ENCODE assay signal across 8 cellular contexts in genomic region chr1:20493839-20494608, GRCh38. TPM values are rescaled to one million over a fixed set of nuclear protein-coding genes. Genes with fewer than 3 reads are reported as not detected.
DNase-seq lines count a peak whose midpoint lies in the region; ATAC-seq and TF ChIP-seq lines count a peak whose summit lies in the region.

No MANE protein-coding gene starts in this region.

- H3K4me1 ChIP-seq in SK-N-SH (ENCODE audit: control insufficient read depth in 1 of 2, insufficient read depth in 2 of 2, low read depth in 1 of 2, low read length in 1 of 2) (peaks cover 11 to 16% of the 10 kb centered on the region in 2 experiments; a peak in 3 of 4 replicates), trophoblast cell (ENCODE audit: control insufficient read depth in 1 of 2, insufficient read depth in 2 of 2, low read length in 2 of 2) (peaks cover 13 to 20% of the 10 kb centered on the region in 2 experiments)

- DNase-seq in GM10248 (ENCODE audit: extremely low spot score) (peak; percentile 85), NCI-H1092 treated with DMSO at 0.1 percent for 48 hours (lab: John Stamatoyannopoulos, UW) (peak; percentile 89), SK-N-SH (peak; percentile 88), head of caudate nucleus (peak; percentile 56 to 95 (median 89)), trophoblast cell (peak; percentile 75 to 94), type B pancreatic cell (ENCODE audit: extremely low spot score, unreplicated experiment) (peak; percentile 90)
- peak; percentile 74 for DNase-seq in activated naive CD8-positive, alpha-beta T cell treated with anti-CD3 and anti-CD28 coated beads for 36 hours

- H2BK12ac ChIP-seq in trophoblast cell (ENCODE audit: low read length) = no peak overlapping the region

- H3K79me2 ChIP-seq in SK-N-SH (ENCODE audit: insufficient read depth) (no peaks in the 10 kb centered on the region), trophoblast cell (ENCODE audit: control insufficient read depth, insufficient read depth, low read length, poor library complexity) (no peaks in the 10 kb centered on the region)

- H3K4me2 ChIP-seq in SK-N-SH = peak overlapping the region; percentile 47
- peak overlapping the region; percentile 13 for H3K4me2 ChIP-seq in trophoblast cell (ENCODE audit: low read length)

- no peak overlapping the region for H4K91ac ChIP-seq in trophoblast cell (ENCODE audit: low read depth, low read length)

- no peaks in the 10 kb centered on the region for H3K27me3 ChIP-seq in SK-N-SH (ENCODE audit: insufficient read depth)
- no peaks in the 10 kb centered on the region for H3K27me3 ChIP-seq in trophoblast cell (ENCODE audit: insufficient read depth, low read length)

- peaks cover 7% of the 10 kb centered on the region for H3K36me3 Mint-ChIP-seq in activated naive CD8-positive, alpha-beta T cell treated with anti-CD3 and anti-CD28 coated beads for 36 hours
- H3K36me3 Mint-ChIP-seq in type B pancreatic cell = no peaks in the 10 kb centered on the region

- H2AFZ ChIP-seq in SK-N-SH (ENCODE audit: low read depth) (peak overlapping the region; percentile 53), trophoblast cell (ENCODE audit: insufficient read depth, low read length, poor library complexity) (no peak overlapping the region)

- H3K4me3 Mint-ChIP-seq in activated naive CD8-positive, alpha-beta T cell treated with anti-CD3 and anti-CD28 coated beads for 36 hours = no peak overlapping the region
- H3K4me3 Mint-ChIP-seq in type B pancreatic cell = no peak overlapping the region

- no peaks in the 10 kb centered on the region for H3K9me3 ChIP-seq in SK-N-SH
- H3K9me3 ChIP-seq in trophoblast cell (ENCODE audit: insufficient read depth, low read depth, low read length) = no peaks in the 10 kb centered on the region

- no peak overlapping the region for H2BK120ac ChIP-seq in trophoblast cell (ENCODE audit: insufficient read depth, low read length, poor library complexity)

- H4K8ac ChIP-seq in trophoblast cell (ENCODE audit: low read depth, low read length) = no peak overlapping the region

- intact Hi-C loops in head of caudate nucleus (cut with DNase I) = loop anchor here (5.0 to 10.0 kb wide), 4 partner anchors 59 to 579 kb away; no protein-coding TSS in a partner anchor

- H3K27ac Mint-ChIP-seq in activated naive CD8-positive, alpha-beta T cell treated with anti-CD3 and anti-CD28 coated beads for 36 hours = no peak overlapping the region
- H3K27ac Mint-ChIP-seq in type B pancreatic cell = no peak overlapping the region

- H3K23ac ChIP-seq in trophoblast cell (ENCODE audit: low read length) = no peak overlapping the region

- no peaks in the 10 kb centered on the region for H4K20me1 ChIP-seq in SK-N-SH (ENCODE audit: insufficient read depth)

- 6% methylated on average over 11 of the region's 16 CpGs for WGBS in SK-N-SH (ENCODE audit: low lambda C conversion rate)
- WGBS in trophoblast cell (ENCODE audit: extremely low coverage, insufficient coverage, insufficient read length) = no CpG with 5 or more reads among the region's 16 CpGs

- no peak overlapping the region for H3K14ac ChIP-seq in trophoblast cell (ENCODE audit: low read length)

- H2BK5ac ChIP-seq in trophoblast cell (ENCODE audit: low read depth, low read length, poor library complexity) = no peak overlapping the region

- H3K4me3 ChIP-seq in SK-N-SH (ENCODE audit: low read depth in 2 of 2, low read length in 1 of 2) (peak overlapping the region in 1 of 2 experiments; percentile 26; a peak in 2 of 4 replicates), trophoblast cell (ENCODE audit: low read depth, low read length) (no peak overlapping the region)

- no peak overlapping the region for H3K18ac ChIP-seq in trophoblast cell (ENCODE audit: low read length)

- no peak overlapping the region for H2AK5ac ChIP-seq in trophoblast cell (ENCODE audit: low read length)

- POLR2A ChIA-PET in GM10248 (lab: Yijun Ruan, JAX) = no interaction called here
- POLR2A ChIA-PET in SK-N-SH (lab: Yijun Ruan, JAX) = interaction anchor here (0.7 to 1.9 kb wide), 2 partner anchors 8 to 14 kb away, joined by 3 to 7 read pairs; partner anchors contain the start of genes CAMK2N1 and MUL1

- TF ChIP-seq CTCF in GM10248 (IDR thresholded peaks at IDR 0.05; ENCODE audit: control extremely low read depth, extremely low read depth, low read depth, missing control alignments) (peak; percentile 98), SK-N-SH (IDR thresholded peaks at IDR 0.05) (peak; percentile 95), type B pancreatic cell (conservative IDR thresholded peaks at IDR 0.05) (peak; percentile 98)

- TF ChIP-seq EP300 in SK-N-SH (IDR thresholded peaks at IDR 0.05; ENCODE audit: borderline replicate concordance in 1 of 2, low read depth in 1 of 2, low read length in 1 of 2) = no peak; a peak in 1 of 4 replicates

- no peaks in the 10 kb centered on the region for H3K9me3 Mint-ChIP-seq in activated naive CD8-positive, alpha-beta T cell treated with anti-CD3 and anti-CD28 coated beads for 36 hours
- no peaks in the 10 kb centered on the region for H3K9me3 Mint-ChIP-seq in type B pancreatic cell

- no peak for ATAC-seq in GM21619 (IDR thresholded peaks at IDR 0.05; ENCODE audit: unreplicated experiment)

- H3K9ac ChIP-seq in SK-N-SH = no peak overlapping the region
- H3K9ac ChIP-seq in trophoblast cell (ENCODE audit: low read length) = no peak overlapping the region

- TF ChIP-seq RAD21 in SK-N-SH (IDR thresholded peaks at IDR 0.05; ENCODE audit: low read length) = peak; percentile 100

- no peaks in the 10 kb centered on the region for H3K9me2 ChIP-seq in SK-N-SH

- no peak overlapping the region for H3K4ac ChIP-seq in trophoblast cell (ENCODE audit: low read depth, low read length)

- H3F3A ChIP-seq in SK-N-SH (replicated peaks; ENCODE audit: insufficient read depth) = peaks cover 8% of the 10 kb centered on the region

- CTCF ChIA-PET in GM10248 (lab: Yijun Ruan, JAX) (interaction anchor here (0.6 to 8.0 kb wide), 34 partner anchors 9 to 573 kb away, joined by 3 to 116 read pairs (median 4); partner anchors contain the start of genes CDA and MUL1), SK-N-SH (lab: Yijun Ruan, JAX) (interaction anchor here (0.5 to 14.4 kb wide), 85 partner anchors 9 to 778 kb away, joined by 3 to 286 read pairs (median 4); partner anchors contain the start of genes CAMK2N1, HP1BP3 and MUL1)

- H3K27ac ChIP-seq in SK-N-SH (ENCODE audit: low read depth in 2 of 2, low read length in 1 of 2) = peak overlapping the region; percentile 9 to 40; a peak in 1 of 4 replicates
- H3K27ac ChIP-seq in trophoblast cell (ENCODE audit: low read depth, low read length) = no peak overlapping the region

- peaks cover 10% of the 10 kb centered on the region for H3K27me3 Mint-ChIP-seq in activated naive CD8-positive, alpha-beta T cell treated with anti-CD3 and anti-CD28 coated beads for 36 hours
- peaks cover 13% of the 10 kb centered on the region for H3K27me3 Mint-ChIP-seq in type B pancreatic cell

- H3K36me3 ChIP-seq in SK-N-SH (replicated peaks in 1 of 2; ENCODE audit: control insufficient read depth in 1 of 2, insufficient read depth in 2 of 2, low read length in 1 of 2) = peaks cover 0 to 10% of the 10 kb centered on the region in 2 experiments
- H3K36me3 ChIP-seq in trophoblast cell (ENCODE audit: control insufficient read depth in 1 of 2, insufficient read depth in 2 of 2, low read length in 2 of 2) = peaks cover 7 to 8% of the 10 kb centered on the region in 2 experiments

- H3K79me1 ChIP-seq in trophoblast cell (ENCODE audit: low read length) = no peaks in the 10 kb centered on the region

- H4K12ac ChIP-seq in trophoblast cell (ENCODE audit: low read depth, low read length) = no peak overlapping the region

- peaks cover 28% of the 10 kb centered on the region for H3K4me1 Mint-ChIP-seq in activated naive CD8-positive, alpha-beta T cell treated with anti-CD3 and anti-CD28 coated beads for 36 hours
- peaks cover 3% of the 10 kb centered on the region for H3K4me1 Mint-ChIP-seq in type B pancreatic cell (ENCODE audit: unreplicated experiment)

TF ChIP-seq in SK-N-SH, 30 proteins besides CTCF, POLR2A, EP300 and RAD21 (continues in another document):
- TF ChIP-seq, protein P1, sequence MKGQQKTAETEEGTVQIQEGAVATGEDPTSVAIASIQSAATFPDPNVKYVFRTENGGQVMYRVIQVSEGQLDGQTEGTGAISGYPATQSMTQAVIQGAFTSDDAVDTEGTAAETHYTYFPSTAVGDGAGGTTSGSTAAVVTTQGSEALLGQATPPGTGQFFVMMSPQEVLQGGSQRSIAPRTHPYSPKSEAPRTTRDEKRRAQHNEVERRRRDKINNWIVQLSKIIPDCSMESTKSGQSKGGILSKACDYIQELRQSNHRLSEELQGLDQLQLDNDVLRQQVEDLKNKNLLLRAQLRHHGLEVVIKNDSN (IDR thresholded peaks at IDR 0.05; ENCODE audit: borderline replicate concordance, low read depth) = peak; percentile 68; the same call in 1 of the 2 replicates
- no peak for TF ChIP-seq PBX3 (IDR thresholded peaks at IDR 0.05)

RNA-seq across cellular contexts. Expression of gene CAMK2N1, which starts 8.0 kb away (rescaled TPM):
- polyA plus RNA-seq in SK-N-SH (2012; rRNA removed) = 2.8 and 5.3 TPM in 2 replicates
- polyA plus RNA-seq in SK-N-SH (2012; cell fraction: cytosol; rRNA removed) = 8.4 and 9.9 TPM in 2 replicates
- polyA plus RNA-seq in SK-N-SH (2012; cell fraction: nucleus; rRNA removed) = 1.3 and 1.6 TPM in 2 replicates
- under 1 TPM; 0.25 to 0.52 TPM for total RNA-seq in activated naive CD8-positive, alpha-beta T cell treated with anti-CD3 and anti-CD28 coated beads for 36 hours
- polyA plus RNA-seq in trophoblast cell (2013) = 56.8 and 62.5 TPM in 2 replicates
- total RNA-seq in type B pancreatic cell (ENCODE audit: low replicate concordance) = 28.9 and 43.0 TPM in 2 replicates

RNA-seq across cellular contexts. Expression of gene MUL1, which starts 13.9 kb away (rescaled TPM):
- polyA plus RNA-seq in SK-N-SH (2012; rRNA removed) = 22.8 and 26.4 TPM in 2 replicates
- 13.8 and 20.8 TPM in 2 replicates for polyA plus RNA-seq in SK-N-SH (2012; cell fraction: cytosol; rRNA removed)
- polyA plus RNA-seq in SK-N-SH (2012; cell fraction: nucleus; rRNA removed) = 12.8 and 16.0 TPM in 2 replicates
- 10 to 100 TPM; 19.7 to 20.4 TPM for total RNA-seq in activated naive CD8-positive, alpha-beta T cell treated with anti-CD3 and anti-CD28 coated beads for 36 hours
- 13.6 TPM in 2 replicates for polyA plus RNA-seq in trophoblast cell (2013)
- 31.1 and 38.4 TPM in 2 replicates for total RNA-seq in type B pancreatic cell (ENCODE audit: low replicate concordance)

RNA-seq across cellular contexts. Expression of gene FAM43B, which starts 58.3 kb away (rescaled TPM):
- not detected in 2 replicates for polyA plus RNA-seq in SK-N-SH (2012; rRNA removed)
- polyA plus RNA-seq in SK-N-SH (2012; cell fraction: cytosol; rRNA removed) = 0.01 TPM in 1 of 2 replicates, not detected in the other
- polyA plus RNA-seq in SK-N-SH (2012; cell fraction: nucleus; rRNA removed) = 0.07 TPM in 1 of 2 replicates, not detected in the other
- not detected for total RNA-seq in activated naive CD8-positive, alpha-beta T cell treated with anti-CD3 and anti-CD28 coated beads for 36 hours
- polyA plus RNA-seq in trophoblast cell (2013) = 0.01 and 0.03 TPM in 2 replicates
- 0.21 and 1.3 TPM in 2 replicates for total RNA-seq in type B pancreatic cell (ENCODE audit: low replicate concordance)

Comparison
In these comparisons a context has a peak if more than half of its experiments do, and no peak if none do; other contexts are left out.
1. RNA of gene CAMK2N1, which starts 8.0 kb away (total RNA-seq): 28.9 to 43.0 TPM in type B pancreatic cell; 0.25 to 0.52 TPM in activated naive CD8-positive, alpha-beta T cell treated with anti-CD3 and anti-CD28 coated beads for 36 hours; every median in the first group is over 10 times any median in the second.
2. Peak in every context shown above with its lines, with median percentiles within 50 percentile points of each other: DNase-seq and CTCF ChIP-seq.